ENCODE assay signal across 8 cellular contexts in the genomic region with DNA sequence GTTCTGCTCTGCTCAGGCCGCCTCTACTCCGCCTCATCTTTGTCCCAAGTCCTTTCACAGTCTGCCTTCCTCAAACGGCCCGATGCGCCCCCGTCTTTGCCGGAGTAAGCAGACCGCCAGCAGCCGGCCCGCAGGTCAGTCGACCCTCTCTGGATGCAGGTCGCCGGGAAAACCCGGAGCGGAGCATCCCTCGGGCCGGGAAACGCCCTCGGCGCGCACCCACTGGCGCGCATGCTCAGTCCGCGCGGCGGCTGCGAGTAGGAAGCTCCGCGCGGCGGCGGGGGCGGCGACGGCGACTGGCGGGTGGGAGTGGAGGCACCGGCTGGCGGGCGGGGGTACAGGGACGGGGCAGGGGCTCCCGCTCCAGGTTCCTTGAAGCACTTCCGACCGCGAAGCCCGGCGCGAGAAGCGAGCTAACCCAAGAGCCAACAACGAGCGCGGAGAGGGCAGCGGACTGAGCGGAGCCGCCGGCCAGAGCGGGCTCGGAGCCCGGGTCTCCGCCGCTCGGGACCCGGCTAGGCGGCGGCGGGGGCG. TPM values are rescaled to one million over a fixed set of nuclear protein-coding genes. Genes with fewer than 3 reads are reported as not detected.
DNase-seq lines count a peak whose midpoint lies in the region; TF ChIP-seq lines count a peak whose summit lies in the region.

A gene (plus strand): TSS at position 286 of the 534 bp plus-strand sequence. CDS start 252 bp downstream, outside the sequence.

- intact Hi-C loops in testis (cut with DNase I; ENCODE audit: low total_unique reads) = loop anchor here (10.0 kb wide), 1 partner anchor 160 kb away; no protein-coding TSS in a partner anchor

- DNase-seq in G401 (ENCODE audit: low spot score) (peak; percentile 81), GOT3 (lab: John Stamatoyannopoulos, UW) (peak; percentile 75), LNCaP clone FGC (ENCODE audit: low read depth) (peak; percentile 44), SJSA1 (ENCODE audit: low read depth in 1 of 2, low spot score in 2 of 2) (peak; percentile 87 to 91), glomerular visceral epithelial cell (ENCODE audit: extremely low spot score) (peak; percentile 93), osteocyte (ENCODE audit: extremely low spot score, unreplicated experiment) (peak; percentile 98), testis (peak; percentile 94)

- peak within 1 kb of the TSS; percentile 83 for H3K27ac Mint-ChIP-seq in activated naive CD4-positive, alpha-beta T cell treated with anti-CD3 and anti-CD28 coated beads, Interleukin-2, amount 50 U/mL, for 24 hours
- H3K27ac Mint-ChIP-seq in osteocyte (ENCODE audit: unreplicated experiment) = peak within 1 kb of the TSS; percentile 99

- peaks cover 13% of the 10 kb centered on the region for H3K4me1 Mint-ChIP-seq in activated naive CD4-positive, alpha-beta T cell treated with anti-CD3 and anti-CD28 coated beads, Interleukin-2, amount 50 U/mL, for 24 hours
- peaks cover 38% of the 10 kb centered on the region for H3K4me1 Mint-ChIP-seq in osteocyte (ENCODE audit: unreplicated experiment)

- peaks cover 9% of the 10 kb centered on the region for H3K27me3 Mint-ChIP-seq in activated naive CD4-positive, alpha-beta T cell treated with anti-CD3 and anti-CD28 coated beads, Interleukin-2, amount 50 U/mL, for 24 hours
- H3K27me3 Mint-ChIP-seq in osteocyte (ENCODE audit: unreplicated experiment) = no peaks in the 10 kb centered on the region

- in situ Hi-C loops in G401 (cut with HindIII; ENCODE audit: low sequenced_read_pairs) = no loop called here

- H3K4me3 ChIP-seq in LNCaP clone FGC (ENCODE audit: low read depth, low read length) (peak within 1 kb of the TSS; percentile 82), SJSA1 (peak within 1 kb of the TSS; percentile 90), testis (peak within 1 kb of the TSS; percentile 82 to 93)

- H3K36me3 Mint-ChIP-seq in activated naive CD4-positive, alpha-beta T cell treated with anti-CD3 and anti-CD28 coated beads, Interleukin-2, amount 50 U/mL, for 24 hours = no peaks in the 10 kb centered on the region
- H3K36me3 Mint-ChIP-seq in osteocyte (ENCODE audit: unreplicated experiment) = peaks cover 2% of the 10 kb centered on the region

- H3K9me3 Mint-ChIP-seq in activated naive CD4-positive, alpha-beta T cell treated with anti-CD3 and anti-CD28 coated beads, Interleukin-2, amount 50 U/mL, for 24 hours = no peaks in the 10 kb centered on the region
- peaks cover 4% of the 10 kb centered on the region for H3K9me3 Mint-ChIP-seq in osteocyte (ENCODE audit: unreplicated experiment)

- H3K9me3 ChIP-seq in SJSA1 (replicated peaks) (0 out of 2 replicates have a peak, but pooled peaks cover 3% of the 10 kb centered on the region), testis (no peaks in the 10 kb centered on the region)

- peak within 1 kb of the TSS; percentile 96 for H3K4me3 Mint-ChIP-seq in activated naive CD4-positive, alpha-beta T cell treated with anti-CD3 and anti-CD28 coated beads, Interleukin-2, amount 50 U/mL, for 24 hours
- peak within 1 kb of the TSS; percentile 98 for H3K4me3 Mint-ChIP-seq in osteocyte (ENCODE audit: unreplicated experiment)

- H3K27me3 ChIP-seq in SJSA1 (replicated peaks) = no peaks in the 10 kb centered on the region
- H3K27me3 ChIP-seq in testis = no peaks in the 10 kb centered on the region

- H3K36me3 ChIP-seq in SJSA1 (peaks cover 4% of the 10 kb centered on the region), testis (ENCODE audit: low read depth, missing control alignments) (no peaks in the 10 kb centered on the region)

- TF ChIP-seq POLR2A in testis (IDR thresholded peaks at IDR 0.05) = no peak

- 0 to 1% methylated on average over 10 to 29 of the region's 68 CpGs for WGBS in testis, 2 donors

- peaks cover 32% of the 10 kb centered on the region for H3K4me1 ChIP-seq in SJSA1 (replicated peaks)
- H3K4me1 ChIP-seq in testis = peaks cover 11% of the 10 kb centered on the region

- TF ChIP-seq CTCF in LNCaP clone FGC (IDR thresholded peaks at IDR 0.05; ENCODE audit: control insufficient read depth, extremely low read depth, insufficient read depth) (0 out of 2 replicates have a peak, but pooled peaks have one; percentile 0), osteocyte (IDR thresholded peaks at IDR 0.05) (no peak), testis (IDR thresholded peaks at IDR 0.05) (no peak)

- H3K27ac ChIP-seq in SJSA1 (peak within 1 kb of the TSS; percentile 40), testis (peak within 1 kb of the TSS; percentile 79 to 81)

RNA-seq across cellular contexts. Expression of the gene that starts here (rescaled TPM):
- 7.4 and 8.6 TPM in 2 replicates for total RNA-seq in G401 (2014; rRNA removed; shearing (Covaris generic))
- 11.7 and 16.4 TPM in 2 replicates for total RNA-seq in SJSA1 (2014; rRNA removed; shearing (Covaris generic))
- total RNA-seq in osteocyte (7.4 and 7.6 TPM in 2 replicates), testis (10 to 100 TPM; 34.1 to 36.5 TPM)
- 29.5 TPM for polyA plus RNA-seq in testis (ENCODE audit: insufficient read depth, low read depth, low replicate concordance)

Comparison
In these comparisons a context has a peak if more than half of its experiments do, and no peak if none do; other contexts are left out.
1. Peak in every context shown above with its lines: DNase-seq, H3K4me3 ChIP-seq and H3K27ac ChIP-seq.
2. DNase-seq: peak in every context shown above with its lines; median percentile 98 in osteocyte; 94 in testis; 93 in glomerular visceral epithelial cell; 89 in SJSA1; 81 in G401; 75 in GOT3; 44 in LNCaP clone FGC.